In genomic region chr1:83118472-83118871, GRCh38 we compare ENCODE assay signal across 11 cellular contexts.
"Had no signal": no experiment of that assay in that cellular context is flagged by ENCODE, and none has a peak within 500 bp of the region (broad histone marks: within the 10 kb centered on the region; RNA-seq: fewer than 3 reads in every experiment).

No MANE protein-coding gene starts in this region.

- H3K4me3 Mint-ChIP-seq: GM23338, H9, HFFc6 had no signal

- H3K4me1 Mint-ChIP-seq: GM23338, H9 had no signal

- FAIRE-seq: H1, H54 had no signal

- ATAC-seq: GM23338, HCT116 had no signal

- H3K27ac ChIP-seq: GM23248 had no signal

- H3K36me3 ChIP-seq: HAP-1 had no signal

- H3K27ac Mint-ChIP-seq: GM23338, H9, HFFc6 had no signal

- H3K4me3 ChIP-seq: GM23248, GM23338, HAP-1 had no signal

- H3K4me1 ChIP-seq: HAP-1 had no signal

- H3K9me3 Mint-ChIP-seq: GM23338, H9 had no signal

- DNase-seq: GM23248, GOT3, H7, H9, HCEC 1CT, HFFc6 had no signal
